In genomic region chr14:106874365-106874764, GRCh38 we compare ENCODE assay signal across 1 cellular context.
TF ChIP-seq lines count a peak whose summit lies in the region.

No MANE protein-coding gene starts in this region.

TF ChIP-seq in WTC11, 78 proteins besides CTCF, POLR2A, EP300 and RAD21 (continued from another document):
- TF ChIP-seq ZSCAN18 (CRISPR knock-in tag; IDR thresholded peaks at IDR 0.05) = no peak
- TF ChIP-seq USF2 (CRISPR knock-in tag; IDR thresholded peaks at IDR 0.05) = no peak
- TF ChIP-seq AFF4 (CRISPR knock-in tag; IDR thresholded peaks at IDR 0.05; ENCODE audit: borderline replicate concordance) = no peak
- no peak for TF ChIP-seq OVOL2 (CRISPR knock-in tag; IDR thresholded peaks at IDR 0.05; ENCODE audit: borderline replicate concordance)
- TF ChIP-seq SP1 (CRISPR knock-in tag; conservative IDR thresholded peaks at IDR 0.05) = no peak
- TF ChIP-seq NFE2L1 (CRISPR knock-in tag; IDR thresholded peaks at IDR 0.05) = no peak
- no peak for TF ChIP-seq ELF4 (CRISPR knock-in tag; IDR thresholded peaks at IDR 0.05; ENCODE audit: low read depth)
- TF ChIP-seq MLX (CRISPR knock-in tag; IDR thresholded peaks at IDR 0.05) = no peak
- TF ChIP-seq SMAD4 (CRISPR knock-in tag; IDR thresholded peaks at IDR 0.05) = no peak
- TF ChIP-seq NR3C1 (CRISPR knock-in tag; conservative IDR thresholded peaks at IDR 0.05; ENCODE audit: low read depth) = no peak
